Comparison of ENCODE assay signal across 31 cellular contexts in genomic region chr13:59303433-59303832, GRCh38.
"Had no signal": no experiment of that assay in that cellular context is flagged by ENCODE, and none has a peak within 500 bp of the region (broad histone marks: within the 10 kb centered on the region; RNA-seq: fewer than 3 reads in every experiment).

No MANE protein-coding gene starts in this region.

- H3K36me3 Mint-ChIP-seq: activated CD4-positive, alpha-beta memory T cell treated with anti-CD3 and anti-CD28 coated beads for 36 hours; activated naive CD4-positive, alpha-beta T cell treated with anti-CD3 and anti-CD28 coated beads, Interleukin-2, amount 10 ng/mL, durations not matched to agents 7 days and 5 days; activated naive CD8-positive, alpha-beta T cell treated with anti-CD3 and anti-CD28 coated beads, Interleukin-2, amount 10 ng/mL, durations not matched to agents 7 days and 5 days; natural killer cell; neural progenitor cell had no signal

- H3K79me2 ChIP-seq: hepatocyte, parathyroid adenoma had no signal

- H3K4me3 ChIP-seq: gastroesophageal sphincter, hepatocyte, left ventricle myocardium inferior, lung, neural progenitor cell, right atrium auricular region, suprapubic skin, tibial artery, upper lobe of right lung had no signal

- ATAC-seq: gastroesophageal sphincter, natural killer cell, upper lobe of right lung had no signal

- H3K4me1 Mint-ChIP-seq: activated CD4-positive, alpha-beta T cell treated with anti-CD3 and anti-CD28 coated beads, Interleukin-2, amount 10 ng/mL, durations not matched to agents 24 days and 14 days; activated naive CD4-positive, alpha-beta T cell treated with anti-CD3 and anti-CD28 coated beads, Interleukin-2, amount 10 ng/mL, durations not matched to agents 7 days and 5 days; activated naive CD8-positive, alpha-beta T cell treated with anti-CD3 and anti-CD28 coated beads, Interleukin-2, amount 10 ng/mL, durations not matched to agents 7 days and 5 days; natural killer cell had no signal

- H3K9me3 Mint-ChIP-seq: activated CD4-positive, alpha-beta memory T cell treated with anti-CD3 and anti-CD28 coated beads for 36 hours; activated CD4-positive, alpha-beta T cell treated with anti-CD3 and anti-CD28 coated beads, Interleukin-2, amount 10 ng/mL, durations not matched to agents 24 days and 14 days; activated naive CD4-positive, alpha-beta T cell treated with anti-CD3 and anti-CD28 coated beads, Interleukin-2, amount 10 ng/mL, durations not matched to agents 7 days and 5 days; activated naive CD8-positive, alpha-beta T cell treated with anti-CD3 and anti-CD28 coated beads, Interleukin-2, amount 10 ng/mL, durations not matched to agents 7 days and 5 days; activated T-cell treated with anti-CD3 and anti-CD28 coated beads, Interleukin-2, amount 50 U/mL, for 24 hours; neural progenitor cell had no signal

- H2AFZ ChIP-seq: hepatocyte, neural progenitor cell, parathyroid adenoma had no signal

- DNase-seq: activated CD4-positive, alpha-beta memory T cell treated with anti-CD3 and anti-CD28 coated beads for 36 hours; activated CD4-positive, alpha-beta T cell treated with anti-CD3 and anti-CD28 coated beads, Interleukin-2, amount 10 ng/mL, durations not matched to agents 24 days and 14 days; activated CD4-positive, CD25-positive, alpha-beta regulatory T cell treated with anti-CD3 and anti-CD28 coated beads, Interleukin-2, amount 50 U/mL, for 72 hours; activated CD8-positive, alpha-beta memory T cell treated with anti-CD3 and anti-CD28 coated beads, Interleukin-2, amount 50 U/mL, for 48 hours; activated gamma-delta T cell; activated naive CD4-positive, alpha-beta T cell treated with anti-CD3 and anti-CD28 coated beads, Interleukin-2, amount 10 ng/mL, durations not matched to agents 7 days and 5 days; activated naive CD8-positive, alpha-beta T cell treated with anti-CD3 and anti-CD28 coated beads, Interleukin-2, amount 10 ng/mL, durations not matched to agents 7 days and 5 days; activated T-cell treated with anti-CD3 and anti-CD28 coated beads, Interleukin-2, amount 50 U/mL, for 24 hours; amniotic stem cell; caudate nucleus; cortex of kidney; islet precursor cell; left ventricle myocardium inferior; mesendoderm; natural killer cell; occipital lobe; stimulated activated CD4-positive, alpha-beta T cell treated with anti-CD3 and anti-CD28 coated beads, Interleukin-15, amount 100 ng/mL, for 24 hours; stimulated activated CD4-positive, alpha-beta T cell treated with anti-CD3 and anti-CD28 coated beads, Interleukin-2, amount 100 ng/mL, for 24 hours; stimulated activated naive CD4-positive, alpha-beta T cell; tibial artery; upper lobe of right lung had no signal

- H3K4me3 Mint-ChIP-seq: activated CD4-positive, alpha-beta memory T cell treated with anti-CD3 and anti-CD28 coated beads for 36 hours; activated CD4-positive, alpha-beta T cell treated with anti-CD3 and anti-CD28 coated beads, Interleukin-2, amount 10 ng/mL, durations not matched to agents 24 days and 14 days; activated naive CD4-positive, alpha-beta T cell treated with anti-CD3 and anti-CD28 coated beads, Interleukin-2, amount 10 ng/mL, durations not matched to agents 7 days and 5 days; activated naive CD8-positive, alpha-beta T cell treated with anti-CD3 and anti-CD28 coated beads, Interleukin-2, amount 10 ng/mL, durations not matched to agents 7 days and 5 days; activated T-cell treated with anti-CD3 and anti-CD28 coated beads, Interleukin-2, amount 50 U/mL, for 24 hours; natural killer cell; neural progenitor cell had no signal

- H3K9me3 ChIP-seq: gastroesophageal sphincter, left ventricle myocardium inferior, right atrium auricular region, suprapubic skin, tibial artery, upper lobe of right lung had no signal

- H3K27ac ChIP-seq: gastroesophageal sphincter, hepatocyte, left ventricle myocardium inferior, neural progenitor cell, parathyroid adenoma, right atrium auricular region, suprapubic skin, tibial artery, upper lobe of right lung, VCaP had no signal

- H3K4me1 ChIP-seq: gastroesophageal sphincter, left ventricle myocardium inferior, neural progenitor cell, parathyroid adenoma, right atrium auricular region, suprapubic skin, tibial artery, upper lobe of right lung had no signal

- H3K36me3 ChIP-seq: gastroesophageal sphincter, left ventricle myocardium inferior, neural progenitor cell, right atrium auricular region, suprapubic skin, tibial artery, upper lobe of right lung had no signal

- H3K27me3 ChIP-seq: gastroesophageal sphincter, hepatocyte, neural progenitor cell, right atrium auricular region, suprapubic skin, tibial artery, upper lobe of right lung had no signal

- H3K27ac Mint-ChIP-seq: activated CD4-positive, alpha-beta memory T cell treated with anti-CD3 and anti-CD28 coated beads for 36 hours; activated CD4-positive, alpha-beta T cell treated with anti-CD3 and anti-CD28 coated beads, Interleukin-2, amount 10 ng/mL, durations not matched to agents 24 days and 14 days; activated naive CD4-positive, alpha-beta T cell treated with anti-CD3 and anti-CD28 coated beads, Interleukin-2, amount 10 ng/mL, durations not matched to agents 7 days and 5 days; activated naive CD8-positive, alpha-beta T cell treated with anti-CD3 and anti-CD28 coated beads, Interleukin-2, amount 10 ng/mL, durations not matched to agents 7 days and 5 days; activated T-cell treated with anti-CD3 and anti-CD28 coated beads, Interleukin-2, amount 50 U/mL, for 24 hours; natural killer cell; neural progenitor cell had no signal

- FAIRE-seq: endothelial cell of umbilical vein, TTC549 had no signal

- H3K4me2 ChIP-seq: hepatocyte, neural progenitor cell had no signal

- H3K9ac ChIP-seq: neural progenitor cell, parathyroid adenoma had no signal

- H3K27me3 Mint-ChIP-seq: activated CD4-positive, alpha-beta memory T cell treated with anti-CD3 and anti-CD28 coated beads for 36 hours; activated CD4-positive, alpha-beta T cell treated with anti-CD3 and anti-CD28 coated beads, Interleukin-2, amount 10 ng/mL, durations not matched to agents 24 days and 14 days; activated naive CD4-positive, alpha-beta T cell treated with anti-CD3 and anti-CD28 coated beads, Interleukin-2, amount 10 ng/mL, durations not matched to agents 7 days and 5 days had no signal
